ENCODE assay signal across 9 cellular contexts in genomic region chr4:138114434-138114833, GRCh38.
DNase-seq lines count a peak whose midpoint lies in the region; ATAC-seq, FAIRE-seq and TF ChIP-seq lines count a peak whose summit lies in the region.
"Had no signal": no experiment of that assay in that cellular context is flagged by ENCODE, and none has a peak within 500 bp of the region (broad histone marks: within the 10 kb centered on the region; RNA-seq: fewer than 3 reads in every experiment).

No MANE protein-coding gene starts in this region.

- no peak for TF ChIP-seq POLR2A in endothelial cell of umbilical vein (IDR thresholded peaks at IDR 0.05; ENCODE audit: low read depth, low read length)

- no peaks in the 10 kb centered on the region for H3K36me3 ChIP-seq in endothelial cell of umbilical vein (ENCODE audit: control insufficient read depth in 2 of 2, extremely low read depth in 1 of 2, insufficient read depth in 2 of 2, low read length in 2 of 2)

- POLR2A ChIA-PET in endothelial cell of umbilical vein (lab: Charles Lee): interaction anchor here (0.8 kb wide), 1 partner anchor 61 kb away, joined by 3 read pairs; no protein-coding TSS in a partner anchor

- H3K4me2 ChIP-seq in endothelial cell of umbilical vein (ENCODE audit: insufficient read depth, low read length): peak overlapping the region; percentile 83

- no peak for TF ChIP-seq CTCF in endothelial cell of umbilical vein (IDR thresholded peaks at IDR 0.05; ENCODE audit: extremely low read depth in 1 of 2, insufficient read depth in 1 of 2, low read depth in 1 of 2, low read length in 2 of 2)

- no peak for FAIRE-seq in endothelial cell of umbilical vein (lab: Jason Lieb, UNC)

- no TSS peak for BruUV-seq in endothelial cell of umbilical vein (replicated peaks; lab: Mats Ljungman, UMichigan)

- peak overlapping the region; percentile 43 for H3K27ac ChIP-seq in endothelial cell of umbilical vein (ENCODE audit: insufficient read depth, low read depth, low read length)

- H3K79me2 ChIP-seq in endothelial cell of umbilical vein (ENCODE audit: control insufficient read depth, insufficient read depth, low read length): no peaks in the 10 kb centered on the region

- H3K9me3 ChIP-seq in endothelial cell of umbilical vein (replicated peaks; ENCODE audit: control insufficient read depth, insufficient read depth, low read length): no peaks in the 10 kb centered on the region

- dilution Hi-C loops in endothelial cell of umbilical vein (cut with MboI; ENCODE audit: extremely low pct_ligation_motif_present, low sequenced_read_pairs): no loop called here

- intact Hi-C loops in endothelial cell of umbilical vein (cut with micrococcal nuclease): loop anchor here (10.0 kb wide), 1 partner anchor 900 kb away; the partner anchor contains the start of gene NOCT

- H4K20me1 ChIP-seq in endothelial cell of umbilical vein (replicated peaks; ENCODE audit: control insufficient read depth, extremely low read depth, insufficient read depth, low read length): no peaks in the 10 kb centered on the region

- H2AFZ ChIP-seq in endothelial cell of umbilical vein (ENCODE audit: low read depth, low read length): peak overlapping the region; percentile 92

- H3K9me1 ChIP-seq in endothelial cell of umbilical vein (replicated peaks; ENCODE audit: control insufficient read depth, extremely low read depth, insufficient read depth, low read length): no peaks in the 10 kb centered on the region

- H3K4me1 ChIP-seq in endothelial cell of umbilical vein (ENCODE audit: control insufficient read depth, extremely low read depth, insufficient read depth, low read length): peaks cover 53% of the 10 kb centered on the region

- ATAC-seq in GM18499 (IDR thresholded peaks at IDR 0.05; ENCODE audit: insufficient read depth, unreplicated experiment) (peak; percentile 98), GM21423 (IDR thresholded peaks at IDR 0.05; ENCODE audit: unreplicated experiment) (peak; percentile 100), HG03342 (IDR thresholded peaks at IDR 0.05; ENCODE audit: unreplicated experiment) (peak; percentile 100)

- H3K4me3 ChIP-seq in endothelial cell of umbilical vein (replicated peaks in 1 of 3; ENCODE audit: insufficient read depth in 1 of 3, low read depth in 1 of 3, low read length in 3 of 3): no peak overlapping the region

- CTCF ChIA-PET in endothelial cell of umbilical vein (lab: Charles Lee): interaction anchor here (2.9 kb wide), 1 partner anchor 24 kb away, joined by 11 read pairs; no protein-coding TSS in a partner anchor

- DNase-seq in endothelial cell of umbilical vein (ENCODE audit: low read depth, low spot score): peak; percentile 36
- no peak for DNase-seq in COLO829 (ENCODE audit: low spot score)
- no peak for DNase-seq in SHP77 (lab: John Stamatoyannopoulos, UW)
- DNase-seq in C1 segment of cervical spinal cord (lab: John Stamatoyannopoulos, UW): no peak
- no peak for DNase-seq in NCI-H748 (lab: John Stamatoyannopoulos, UW; ENCODE audit: unreplicated experiment)
- DNase-seq: NCI-H2081 treated with DMSO at 0.1 percent for 48 hours had no signal

- no peaks in the 10 kb centered on the region for H3K27me3 ChIP-seq in endothelial cell of umbilical vein (ENCODE audit: control insufficient read depth in 2 of 2, insufficient read depth in 2 of 2, low read length in 2 of 2)

- no peak overlapping the region for H3K9ac ChIP-seq in endothelial cell of umbilical vein (replicated peaks; ENCODE audit: extremely low read depth, insufficient read depth, low read length)

TF ChIP-seq in endothelial cell of umbilical vein, 7 proteins besides CTCF, POLR2A, EP300 and RAD21:
- TF ChIP-seq MYC (IDR thresholded peaks at IDR 0.05; ENCODE audit: low read depth, low read length) (no peak), GATA2 (IDR thresholded peaks at IDR 0.05; ENCODE audit: insufficient read depth, insufficient read length, low read depth, low read length) (no peak), JUN (IDR thresholded peaks at IDR 0.05; ENCODE audit: borderline replicate concordance, insufficient read depth, insufficient read length, low read depth) (no peak), POLR2AphosphoS5 (IDR thresholded peaks at IDR 0.05; ENCODE audit: insufficient read depth, low read depth, low read length) (no peak), EZH2 (IDR thresholded peaks at IDR 0.05; ENCODE audit: borderline replicate concordance, low read depth, low read length, severe bottlenecking) (no peak), FOS (IDR thresholded peaks at IDR 0.05; ENCODE audit: borderline replicate concordance, insufficient read depth, low read length) (no peak)
- TF ChIP-seq, protein P1, sequence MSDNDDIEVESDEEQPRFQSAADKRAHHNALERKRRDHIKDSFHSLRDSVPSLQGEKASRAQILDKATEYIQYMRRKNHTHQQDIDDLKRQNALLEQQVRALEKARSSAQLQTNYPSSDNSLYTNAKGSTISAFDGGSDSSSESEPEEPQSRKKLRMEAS (IDR thresholded peaks at IDR 0.05; ENCODE audit: insufficient read depth, insufficient read length): no peak
